In genomic region chr20:39878321-39878720, GRCh38 we compare ENCODE assay signal across 13 cellular contexts.
"Had no signal": no experiment of that assay in that cellular context is flagged by ENCODE, and none has a peak within 500 bp of the region (broad histone marks: within the 10 kb centered on the region; RNA-seq: fewer than 3 reads in every experiment).

No MANE protein-coding gene starts in this region.

- H3K36me3 ChIP-seq: gastrocnemius medialis, ovary, stomach, WERI-Rb-1 had no signal

- H3K27ac ChIP-seq: dorsolateral prefrontal cortex, gastrocnemius medialis, ovary, stomach, testis, WERI-Rb-1 had no signal

- H3K4me1 ChIP-seq: testis had no signal

- H3K9me3 ChIP-seq: gastrocnemius medialis, ovary, stomach, testis had no signal

- H3K4me3 ChIP-seq: dorsolateral prefrontal cortex, gastrocnemius medialis, ovary, stomach, testis had no signal

- DNase-seq: activated CD4-positive, alpha-beta T cell treated with anti-CD3 and anti-CD28 coated beads for 1 hour; activated gamma-delta T cell; dorsolateral prefrontal cortex; gastrocnemius medialis; head of caudate nucleus; left ventricle myocardium superior; ovary; stimulated activated CD4-positive, alpha-beta T cell treated with anti-CD3 and anti-CD28 coated beads, Interleukin-4, amount 100 ng/mL, for 24 hours; stomach; testis; WERI-Rb-1 had no signal

- H3K27me3 ChIP-seq: gastrocnemius medialis, ovary, testis had no signal

- FAIRE-seq: astrocyte, bronchial epithelial cell had no signal
